In the genomic region with DNA sequence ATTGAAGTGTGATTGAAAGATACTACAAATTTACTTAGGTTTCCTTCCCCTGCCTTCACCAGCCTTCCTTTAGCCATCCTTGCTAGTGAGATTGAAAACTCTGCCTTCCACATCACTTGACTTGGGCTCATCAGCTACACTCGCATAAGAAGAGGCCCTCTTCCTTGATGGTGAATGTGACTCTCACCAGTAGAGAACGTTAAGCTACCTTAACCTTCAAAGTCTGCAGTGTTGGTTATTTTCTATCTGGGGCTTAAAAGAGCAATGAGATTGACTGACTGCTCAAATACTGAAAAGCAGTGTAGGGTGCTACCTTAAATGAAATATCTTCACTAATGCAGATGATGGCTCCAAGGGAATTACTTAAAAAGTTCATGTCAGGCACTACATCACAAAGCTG, we compare ENCODE assay signal across 22 cellular contexts.
"Had no signal": no experiment of that assay in that cellular context is flagged by ENCODE, and none has a peak within 500 bp of the region (broad histone marks: within the 10 kb centered on the region; RNA-seq: fewer than 3 reads in every experiment).

No MANE protein-coding gene starts in this region.

- H3K27me3 ChIP-seq: ascending aorta, esophagus squamous epithelium, gastrocnemius medialis, ovary, right atrium auricular region, stomach, suprapubic skin, tibial nerve had no signal

- H3K4me1 ChIP-seq: prostate gland had no signal

- DNase-seq: activated gamma-delta T cell treated with Interleukin-2 at 50 U/mL for 16 hours; activated T-cell treated with anti-CD3 and anti-CD28 coated beads, Interleukin-2, amount 50 U/mL, for 1 hour; effector memory CD8-positive, alpha-beta T cell; esophagus squamous epithelium; gastrocnemius medialis; hypothalamus; left ventricle myocardium superior; midbrain; natural killer cell; ovary; stimulated activated CD4-positive, alpha-beta T cell treated with anti-CD3 and anti-CD28 coated beads, Interleukin-2, amount 100 ng/mL, for 24 hours; stomach had no signal

- H3K36me3 ChIP-seq: ascending aorta, esophagus squamous epithelium, gastrocnemius medialis, ovary, prostate gland, right atrium auricular region, stomach, suprapubic skin, tibial nerve had no signal

- H3K9me3 ChIP-seq: ascending aorta, esophagus squamous epithelium, gastrocnemius medialis, ovary, prostate gland, right atrium auricular region, stomach, suprapubic skin, tibial nerve had no signal

- FAIRE-seq: colon, TTC549 had no signal

- H3K4me3 ChIP-seq: ascending aorta, esophagus squamous epithelium, gastrocnemius medialis, ovary, prostate gland, right atrium auricular region, stomach, suprapubic skin, tibial nerve had no signal

- H3K27ac ChIP-seq: ascending aorta, esophagus squamous epithelium, gastrocnemius medialis, ovary, prostate gland, right atrium auricular region, stomach, suprapubic skin, tibial nerve had no signal

- ATAC-seq: activated naive CD4-positive, alpha-beta T cell treated with anti-CD3 and anti-CD28 coated beads, Interleukin-2, amount 50 U/mL, for 72 hours; effector memory CD8-positive, alpha-beta T cell; gastrocnemius medialis; left ventricle myocardium superior; natural killer cell; stimulated activated memory B cell treated with anti-CD40 and anti-IgM and Interleukin-4, amounts not matched to agents 10 μg/mL and 1 μg/mL and 100 μg/mL, for 72 hours; WTC11 had no signal
